Comparison of ENCODE assay signal across 14 cellular contexts in the genomic region with DNA sequence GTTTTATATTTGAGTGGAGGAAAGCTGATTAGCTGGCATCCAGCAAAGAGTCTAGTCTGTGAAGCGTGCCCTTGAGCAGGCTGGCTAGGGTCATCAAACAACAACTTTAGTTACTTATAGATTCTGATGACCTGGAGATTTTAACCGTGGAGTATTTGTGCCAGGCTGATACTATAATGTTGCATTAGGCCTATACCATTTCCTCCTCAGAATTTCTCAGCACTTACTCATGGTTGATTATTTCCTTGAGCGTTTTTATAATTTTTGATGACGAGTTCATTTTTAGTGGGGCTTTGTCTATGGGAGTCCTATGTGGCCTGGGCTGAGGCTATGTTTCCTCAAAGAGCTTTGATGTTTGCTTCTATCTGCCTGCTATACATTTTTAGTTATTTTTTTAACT. TPM values are rescaled to one million over a fixed set of nuclear protein-coding genes. Genes with fewer than 3 reads are reported as not detected.
A peak's percentile ranks its signal among the peaks of the same experiment; 100 is the strongest.
DNase-seq lines count a peak whose midpoint lies in the region; ATAC-seq and TF ChIP-seq lines count a peak whose summit lies in the region.
"Had no signal": no experiment of that assay in that cellular context is flagged by ENCODE, and none has a peak within 500 bp of the region (broad histone marks: within the 10 kb centered on the region; RNA-seq: fewer than 3 reads in every experiment).

No MANE protein-coding gene starts in this region.

- no peak for ATAC-seq in CD4-positive, alpha-beta T cell (ENCODE audit: poor library complexity)
- peak in 1 of 4 experiments; percentile 21 for ATAC-seq in T-cell (replicated peaks in 1 of 4)
- ATAC-seq in HG02970 (IDR thresholded peaks at IDR 0.05; ENCODE audit: low FRiP score, unreplicated experiment): no peak
- no peak for ATAC-seq in GM21515 (IDR thresholded peaks at IDR 0.05; ENCODE audit: unreplicated experiment)

- H3K36me3 ChIP-seq in neural progenitor cell: no peaks in the 10 kb centered on the region

- H3K9me3 ChIP-seq in CD4-positive, alpha-beta T cell (ENCODE audit: control insufficient read depth, low read length): peaks cover 4% of the 10 kb centered on the region
- peaks cover 3% of the 10 kb centered on the region for H3K9me3 ChIP-seq in neural progenitor cell (ENCODE audit: low read depth)

- no peak overlapping the region for H3K4me3 ChIP-seq in neural progenitor cell
- H3K4me3 ChIP-seq: lung had no signal

- H3K79me2 ChIP-seq in neural progenitor cell (ENCODE audit: low read depth): peaks cover 8% of the 10 kb centered on the region

- H3K4me3 Mint-ChIP-seq in CD4-positive, alpha-beta T cell: no peak overlapping the region
- H3K4me3 Mint-ChIP-seq in HFFc6 (peak overlapping the region; percentile 46), T-cell (peak overlapping the region in 1 of 3 donors; percentile 30), neural progenitor cell (no peak overlapping the region)
- H3K4me3 Mint-ChIP-seq: nephron progenitor cell; T-helper 1 cell treated with Interleukin-12 subunit alpha and Interleukin-12 subunit beta and Interleukin-4 antibody, amounts not matched to agents 30 μg/mL and 1 μg/mL, for 36 hours had no signal

- no peak for DNase-seq in CD4-positive, alpha-beta T cell
- DNase-seq in HFFc6 (peak; percentile 58), T-cell (no peak), fibroblast of peridontal ligament (ENCODE audit: extremely low read depth) (peak; percentile 28), neural progenitor cell (ENCODE audit: low spot score) (no peak)
- DNase-seq in activated CD8-positive, alpha-beta memory T cell treated with anti-CD3 and anti-CD28 coated beads, Interleukin-2, amount 50 U/mL, for 48 hours: no peak
- DNase-seq: KG1, NCI-H1930, NCI-H526, nephron progenitor cell had no signal

- no peaks in the 10 kb centered on the region for H3K27me3 Mint-ChIP-seq in CD4-positive, alpha-beta T cell
- H3K27me3 Mint-ChIP-seq in HFFc6 (ENCODE audit: insufficient read depth) (no peaks in the 10 kb centered on the region), T-cell (no peaks in the 10 kb centered on the region), neural progenitor cell (ENCODE audit: insufficient read depth, low read depth) (peaks cover 5% of the 10 kb centered on the region)

- CTCF ChIA-PET in CD4-positive, alpha-beta T cell (lab: Charles Lee): no interaction called here
- CTCF ChIA-PET in T-cell (lab: Charles Lee): interaction anchor here in 1 of 2 donors (0.6 kb wide), 1 partner anchor 25 kb away, joined by 3 read pairs; no protein-coding TSS in a partner anchor

- POLR2A ChIA-PET in CD4-positive, alpha-beta T cell (lab: Charles Lee): no interaction called here
- POLR2A ChIA-PET in T-cell (lab: Charles Lee): no interaction called here

- H3K9ac ChIP-seq in neural progenitor cell: no peak overlapping the region

- H3F3A ChIP-seq in neural progenitor cell (ENCODE audit: low read depth): no peaks in the 10 kb centered on the region

- H3K4me1 ChIP-seq in neural progenitor cell: no peaks in the 10 kb centered on the region

- peaks cover 50% of the 10 kb centered on the region for H3K4me1 Mint-ChIP-seq in CD4-positive, alpha-beta T cell (ENCODE audit: low read depth)
- H3K4me1 Mint-ChIP-seq in HFFc6 (ENCODE audit: low read depth) (peaks cover 60% of the 10 kb centered on the region), T-cell (peaks cover 31 to 42% (median 40%) of the 10 kb centered on the region in 3 donors), neural progenitor cell (peaks cover 11% of the 10 kb centered on the region)

- no peak overlapping the region for H3K27ac ChIP-seq in CD4-positive, alpha-beta T cell (ENCODE audit: low read depth, low read length)
- H3K27ac ChIP-seq in neural progenitor cell: no peak overlapping the region

- H2AFZ ChIP-seq in neural progenitor cell (replicated peaks): no peak overlapping the region

- no peak for TF ChIP-seq CTCF in CD4-positive, alpha-beta T cell (IDR thresholded peaks at IDR 0.05)
- no peak for TF ChIP-seq CTCF in HFFc6 (IDR thresholded peaks at IDR 0.05)
- TF ChIP-seq CTCF in neural progenitor cell (IDR thresholded peaks at IDR 0.05): no peak

- no peak overlapping the region for H3K4me2 ChIP-seq in neural progenitor cell

- no peaks in the 10 kb centered on the region for H4K20me1 ChIP-seq in neural progenitor cell (ENCODE audit: low read depth)

- peak overlapping the region; percentile 56 for H3K27ac Mint-ChIP-seq in CD4-positive, alpha-beta T cell
- H3K27ac Mint-ChIP-seq in HFFc6 (peak overlapping the region; percentile 80), T-cell (peak overlapping the region; percentile 39 to 50), neural progenitor cell (no peak overlapping the region)
- H3K27ac Mint-ChIP-seq: nephron progenitor cell; T-helper 1 cell treated with Interleukin-12 subunit alpha and Interleukin-12 subunit beta and Interleukin-4 antibody, amounts not matched to agents 30 μg/mL and 1 μg/mL, for 36 hours had no signal

- intact Hi-C loops in CD4-positive, alpha-beta T cell (cut with DNase I, micrococcal nuclease): no loop called here

- H3K27me3 ChIP-seq in CD4-positive, alpha-beta T cell (ENCODE audit: control insufficient read depth, insufficient read depth, low read length): no peaks in the 10 kb centered on the region
- H3K27me3 ChIP-seq in neural progenitor cell: no peaks in the 10 kb centered on the region

- peaks cover 10% of the 10 kb centered on the region for H3K9me3 Mint-ChIP-seq in CD4-positive, alpha-beta T cell
- H3K9me3 Mint-ChIP-seq in HFFc6 (peaks cover 14% of the 10 kb centered on the region), T-cell (peaks cover 3 to 12% (median 5%) of the 10 kb centered on the region in 3 donors), neural progenitor cell (peaks cover 14% of the 10 kb centered on the region)

- peaks cover 12% of the 10 kb centered on the region for H3K36me3 Mint-ChIP-seq in CD4-positive, alpha-beta T cell (ENCODE audit: low read depth)
- H3K36me3 Mint-ChIP-seq in HFFc6 (ENCODE audit: low read depth): peaks cover 14% of the 10 kb centered on the region
- peaks cover 13% of the 10 kb centered on the region for H3K36me3 Mint-ChIP-seq in T-cell
- H3K36me3 Mint-ChIP-seq in neural progenitor cell: peaks cover 12% of the 10 kb centered on the region

RNA-seq across cellular contexts. Expression of gene MCFD2, which starts 6.4 kb away (rescaled TPM):
- 10 to 100 TPM; 29.1 to 29.7 TPM for total RNA-seq in CD4-positive, alpha-beta T cell
- total RNA-seq in HFFc6 (2021; fragmentation: NEBNext Ultra II Directional; extraction: Animal tissue kit (Norgen Biotek cat#: 25700)): 100 to 1,000 TPM; 379 to 441 (median 410) TPM
- 10 to 100 TPM; 30.8 to 44.0 (median 35.2) TPM for total RNA-seq in T-cell
- total RNA-seq in neural progenitor cell (ENCODE audit: low replicate concordance): 90.1 and 111 TPM in 2 replicates

RNA-seq across cellular contexts. Expression of gene TTC7A, which starts 19.0 kb away (rescaled TPM):
- total RNA-seq in CD4-positive, alpha-beta T cell: 10 to 100 TPM; 40.3 to 40.6 TPM
- total RNA-seq in HFFc6 (2021; fragmentation: NEBNext Ultra II Directional; extraction: Animal tissue kit (Norgen Biotek cat#: 25700)): 10 to 100 TPM; 17.6 to 27.7 (median 23.2) TPM
- total RNA-seq in T-cell (10 to 100 TPM; 38.9 to 52.6 (median 43.7) TPM), neural progenitor cell (ENCODE audit: low replicate concordance) (15.5 and 16.5 TPM in 2 replicates)

Comparison
In these comparisons a context has a peak if more than half of its experiments do, and no peak if none do; other contexts are left out.
1. DNase-seq: peak in HFFc6 (single experiment) and fibroblast of peridontal ligament (single experiment); none in CD4-positive, alpha-beta T cell (0 of 10), T-cell (0 of 34), neural progenitor cell (single experiment) and activated CD8-positive, alpha-beta memory T cell treated with anti-CD3 and anti-CD28 coated beads, Interleukin-2, amount 50 U/mL, for 48 hours (single experiment).